In genomic region chrX:30889147-30890125, GRCh38 we compare ENCODE assay signal across 1 cellular context.
A peak's percentile ranks its signal among the peaks of the same experiment; 100 is the strongest.
TF ChIP-seq lines count a peak whose summit lies in the region.

TAB3 (minus strand) TSS chrX:30889254; CDS start chrX:30859588, 29,666 bp downstream.

TF ChIP-seq in HepG2, 621 proteins besides CTCF, POLR2A, EP300 and RAD21 (continued from another document and continues in another):
- TF ChIP-seq MIER3 (CRISPR knock-in tag; IDR thresholded peaks at IDR 0.05; ENCODE audit: borderline replicate concordance) (no peak), NCOR1 (IDR thresholded peaks at IDR 0.05; ENCODE audit: borderline replicate concordance, low read length) (no peak), ZNF207 (IDR thresholded peaks at IDR 0.05; ENCODE audit: borderline replicate concordance) (no peak), HBP1 (CRISPR knock-in tag; IDR thresholded peaks at IDR 0.05; ENCODE audit: low read depth) (no peak), ZNF501 (CRISPR knock-in tag; IDR thresholded peaks at IDR 0.05) (no peak), ZNF792 (CRISPR knock-in tag; IDR thresholded peaks at IDR 0.05) (no peak), MEIS1 (CRISPR knock-in tag; IDR thresholded peaks at IDR 0.05; ENCODE audit: borderline replicate concordance) (no peak), HIVEP1 (CRISPR knock-in tag; IDR thresholded peaks at IDR 0.05) (no peak), MTERF4 (CRISPR knock-in tag; IDR thresholded peaks at IDR 0.05) (no peak), RBM39 (IDR thresholded peaks at IDR 0.05; ENCODE audit: low read depth, low read length, poor library complexity, severe bottlenecking) (no peak), ZNF660 (CRISPR knock-in tag; IDR thresholded peaks at IDR 0.05; ENCODE audit: borderline replicate concordance, low read depth) (no peak), KDM5B (CRISPR knock-in tag; IDR thresholded peaks at IDR 0.05; ENCODE audit: borderline replicate concordance) (no peak; the same call in 1 of the 2 replicates), RARA (CRISPR knock-in tag; IDR thresholded peaks at IDR 0.05) (no peak; the same call in 1 of the 2 replicates), NR1H2 (CRISPR knock-in tag; IDR thresholded peaks at IDR 0.05; ENCODE audit: borderline replicate concordance, low read depth) (no peak), ZNF564 (CRISPR knock-in tag; IDR thresholded peaks at IDR 0.05) (no peak), ZNF326 (CRISPR knock-in tag; IDR thresholded peaks at IDR 0.05; ENCODE audit: borderline replicate concordance) (no peak), IRF1 (CRISPR knock-in tag; IDR thresholded peaks at IDR 0.05; ENCODE audit: low read depth) (no peak), CHD4 (IDR thresholded peaks at IDR 0.05; ENCODE audit: borderline replicate concordance, low read length) (no peak), HNRNPLL (IDR thresholded peaks at IDR 0.05; ENCODE audit: low read depth, low read length, poor library complexity, severe bottlenecking) (peak; percentile 29), PHF20 (CRISPR knock-in tag; IDR thresholded peaks at IDR 0.05) (peak; percentile 58), FOXP4 (CRISPR knock-in tag; IDR thresholded peaks at IDR 0.05) (0 out of 2 replicates have a peak, but pooled peaks have one; percentile 33), SNAPC5 (CRISPR knock-in tag; IDR thresholded peaks at IDR 0.05; ENCODE audit: borderline replicate concordance) (no peak), ZSCAN29 (CRISPR knock-in tag; conservative IDR thresholded peaks at IDR 0.05) (no peak), HCFC1 (IDR thresholded peaks at IDR 0.05; ENCODE audit: low read depth, low read length) (peak; percentile 79), MAFF (IDR thresholded peaks at IDR 0.05; ENCODE audit: low read depth, low read length) (no peak), TCF12 (IDR thresholded peaks at IDR 0.05) (no peak), TCF12 (CRISPR knock-in tag; IDR thresholded peaks at IDR 0.05) (no peak), MXD4 (CRISPR knock-in tag; IDR thresholded peaks at IDR 0.05) (no peak), CERS6 (CRISPR knock-in tag; IDR thresholded peaks at IDR 0.05) (no peak), PHF5A (CRISPR knock-in tag; IDR thresholded peaks at IDR 0.05; ENCODE audit: low read depth, unreplicated experiment) (no peak), DR1 (CRISPR knock-in tag; IDR thresholded peaks at IDR 0.05) (0 out of 2 replicates have a peak, but pooled peaks have one; percentile 29), FOXJ3 (CRISPR knock-in tag; IDR thresholded peaks at IDR 0.05; ENCODE audit: borderline replicate concordance) (peak; percentile 74; the same call in 1 of the 2 replicates), KLF6 (CRISPR knock-in tag; IDR thresholded peaks at IDR 0.05) (no peak), ATF7 (IDR thresholded peaks at IDR 0.05) (no peak), ATF7 (CRISPR knock-in tag; IDR thresholded peaks at IDR 0.05) (0 out of 2 replicates have a peak, but pooled peaks have one; percentile 28), KLF9 (CRISPR knock-in tag; IDR thresholded peaks at IDR 0.05; ENCODE audit: low read depth) (no peak), TSC22D2 (CRISPR knock-in tag; IDR thresholded peaks at IDR 0.05; ENCODE audit: borderline replicate concordance) (no peak), ZFAT (CRISPR knock-in tag; conservative IDR thresholded peaks at IDR 0.05) (no peak), NONO (IDR thresholded peaks at IDR 0.05) (no peak), NONO (CRISPR knock-in tag; conservative IDR thresholded peaks at IDR 0.05) (peak; percentile 51; the same call in 1 of the 2 replicates), EED (CRISPR knock-in tag; IDR thresholded peaks at IDR 0.05) (no peak), MXD3 (CRISPR knock-in tag; IDR thresholded peaks at IDR 0.05) (no peak), ZNF3 (CRISPR knock-in tag; IDR thresholded peaks at IDR 0.05) (no peak), ATF1 (CRISPR knock-in tag; IDR thresholded peaks at IDR 0.05) (peak; percentile 69; the same call in 1 of the 2 replicates), BCL6 (CRISPR knock-in tag; IDR thresholded peaks at IDR 0.05) (0 out of 2 replicates have a peak, but pooled peaks have one; percentile 16), ETV6 (CRISPR knock-in tag; conservative IDR thresholded peaks at IDR 0.05) (no peak), RFXAP (CRISPR knock-in tag; IDR thresholded peaks at IDR 0.05; ENCODE audit: borderline replicate concordance) (no peak; the same call in 1 of the 2 replicates), ZBED4 (CRISPR knock-in tag; IDR thresholded peaks at IDR 0.05; ENCODE audit: borderline replicate concordance) (peak; percentile 62; the same call in 1 of the 2 replicates), ZFP36L2 (CRISPR knock-in tag; IDR thresholded peaks at IDR 0.05) (no peak), IRF2 (CRISPR knock-in tag; IDR thresholded peaks at IDR 0.05) (peak; percentile 51; the same call in 1 of the 2 replicates), THAP9 (CRISPR knock-in tag; IDR thresholded peaks at IDR 0.05; ENCODE audit: borderline replicate concordance) (peak; percentile 83; the same call in 1 of the 2 replicates), ZNF280D (CRISPR knock-in tag; IDR thresholded peaks at IDR 0.05) (no peak), PPARG (CRISPR knock-in tag; conservative IDR thresholded peaks at IDR 0.05) (no peak; the same call in 1 of the 2 replicates), IKZF1 (IDR thresholded peaks at IDR 0.05) (no peak), SIX4 (CRISPR knock-in tag; IDR thresholded peaks at IDR 0.05) (peak; percentile 32), MAFG (CRISPR knock-in tag; IDR thresholded peaks at IDR 0.05) (no peak), ZSCAN30 (CRISPR knock-in tag; IDR thresholded peaks at IDR 0.05) (no peak)
